ENCODE assay signal across 8 cellular contexts in the genomic region with DNA sequence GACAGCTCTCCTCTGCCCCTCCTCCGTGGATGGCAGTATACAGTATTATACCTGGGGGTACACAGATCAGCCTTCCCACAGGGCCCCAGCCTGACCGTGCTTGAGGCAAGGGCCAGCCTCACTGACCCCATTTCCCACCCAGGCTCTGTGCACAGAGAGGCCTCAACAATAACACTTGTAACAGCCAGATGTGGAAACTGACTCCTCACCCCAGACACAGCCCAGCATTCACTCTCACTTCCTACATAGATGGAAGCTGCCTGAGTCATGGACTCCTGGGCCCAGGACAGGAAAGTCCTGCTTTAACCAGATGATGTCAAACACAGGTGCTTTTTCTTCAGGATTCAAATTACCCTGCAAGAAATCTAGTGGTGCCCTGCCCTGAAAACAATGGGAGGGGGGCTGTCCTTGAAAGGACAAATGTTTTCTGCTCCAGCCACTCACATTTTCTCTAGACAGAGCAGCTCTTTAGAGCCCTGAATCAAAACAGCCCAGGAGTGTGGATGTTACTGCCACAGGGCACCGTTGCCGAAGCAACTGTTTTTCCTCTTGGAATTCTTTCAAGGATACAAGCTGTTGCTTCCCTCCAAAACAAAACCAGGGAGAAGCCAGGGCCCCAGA. TPM values are rescaled to one million over a fixed set of nuclear protein-coding genes. Genes with fewer than 3 reads are reported as not detected.
A peak's percentile ranks its signal among the peaks of the same experiment; 100 is the strongest.
DNase-seq lines count a peak whose midpoint lies in the region; ATAC-seq and TF ChIP-seq lines count a peak whose summit lies in the region.

No MANE protein-coding gene starts in this region.

- H4K20me1 ChIP-seq in BLaER1: peaks cover 84% of the 10 kb centered on the region

- no peak for DNase-seq in mucosa of descending colon
- no peak for DNase-seq in COLO668 (lab: John Stamatoyannopoulos, UW; ENCODE audit: unreplicated experiment)
- no peak for DNase-seq in activated CD8-positive, alpha-beta memory T cell treated with anti-CD3 and anti-CD28 coated beads, Interleukin-2, amount 50 U/mL, for 48 hours

- intact Hi-C loops in mucosa of descending colon (cut with DNase I, micrococcal nuclease): no loop called here

- H3K27ac ChIP-seq in BLaER1: no peak overlapping the region
- peak overlapping the region; percentile 96 for H3K27ac ChIP-seq in KOPT-K1 (ENCODE audit: low read depth, low read length, poor library complexity, severe bottlenecking)
- H3K27ac ChIP-seq in cingulate gyrus (ENCODE audit: low read depth, low read length): peak overlapping the region; percentile 76

- H3K36me3 ChIP-seq in BLaER1: peaks cover 73% of the 10 kb centered on the region
- H3K36me3 ChIP-seq in KOPT-K1 (ENCODE audit: insufficient read depth, low read length): peaks cover 28% of the 10 kb centered on the region
- H3K36me3 ChIP-seq in mucosa of descending colon (ENCODE audit: low read depth): no peaks in the 10 kb centered on the region

- no peaks in the 10 kb centered on the region for H3K27me3 ChIP-seq in BLaER1

- H3K4me2 ChIP-seq in BLaER1: peak overlapping the region; percentile 12; the same call in 1 of the 2 replicates

- no peak overlapping the region for H3K9ac ChIP-seq in BLaER1

- H3K4me3 ChIP-seq in BLaER1 (no peak overlapping the region), mucosa of descending colon (no peak overlapping the region)

- H3K4me1 ChIP-seq in BLaER1 (peaks cover 56% of the 10 kb centered on the region), mucosa of descending colon (ENCODE audit: low read depth) (peaks cover 52% of the 10 kb centered on the region)

- H3K9me3 ChIP-seq in BLaER1: peaks cover 21% of the 10 kb centered on the region
- H3K9me3 ChIP-seq in KOPT-K1 (ENCODE audit: insufficient read depth, low read length, poor library complexity, severe bottlenecking): peaks cover 11% of the 10 kb centered on the region
- H3K9me3 ChIP-seq in mucosa of descending colon: no peaks in the 10 kb centered on the region

- ATAC-seq in mucosa of descending colon: peak; percentile 54
- no peak for ATAC-seq in GM18909 (IDR thresholded peaks at IDR 0.05; ENCODE audit: poor library complexity, unreplicated experiment)
- ATAC-seq in GM21576 (IDR thresholded peaks at IDR 0.05; ENCODE audit: unreplicated experiment): no peak

- TF ChIP-seq CTCF in mucosa of descending colon (IDR thresholded peaks at IDR 0.05): no peak

RNA-seq across cellular contexts. Expression of a gene that starts 16.4 kb away (rescaled TPM):
- total RNA-seq in mucosa of descending colon: 10 to 100 TPM; 40.7 to 59.2 (median 45.0) TPM

RNA-seq across cellular contexts. Expression of a gene that starts 19.3 kb away (rescaled TPM):
- 10 to 100 TPM; 49.2 to 94.0 (median 53.7) TPM for total RNA-seq in mucosa of descending colon
